8 cellular contexts compared by ENCODE assay signal in genomic region chr1:70509996-70510876, GRCh38.
DNase-seq lines count a peak whose midpoint lies in the region; ATAC-seq and TF ChIP-seq lines count a peak whose summit lies in the region.

No MANE protein-coding gene starts in this region.

- H3K27me3 Mint-ChIP-seq in endothelial cell (ENCODE audit: unreplicated experiment): no peaks in the 10 kb centered on the region

- no peaks in the 10 kb centered on the region for H3K9me3 ChIP-seq in RWPE2 (ENCODE audit: severe bottlenecking)

- ATAC-seq in RWPE2 (ENCODE audit: low read depth): peak; percentile 92

- no peak overlapping the region for H3K4me3 ChIP-seq in H7 (ENCODE audit: insufficient read depth, low read depth, low read length)
- no peak overlapping the region for H3K4me3 ChIP-seq in RWPE2 (ENCODE audit: severe bottlenecking)

- H3K27me3 ChIP-seq in H7 (ENCODE audit: control insufficient read depth, insufficient read depth, low read length) (no peaks in the 10 kb centered on the region), RWPE2 (ENCODE audit: insufficient read depth, poor library complexity, severe bottlenecking) (peaks cover 4% of the 10 kb centered on the region)

- no peak overlapping the region for H3K27ac Mint-ChIP-seq in endothelial cell (ENCODE audit: unreplicated experiment)

- H3K36me3 Mint-ChIP-seq in endothelial cell (ENCODE audit: low read depth, unreplicated experiment): no peaks in the 10 kb centered on the region

- H3K36me3 ChIP-seq in H7 (replicated peaks; ENCODE audit: control insufficient read depth, insufficient read depth, low read length) (no peaks in the 10 kb centered on the region), RWPE2 (ENCODE audit: low read depth) (no peaks in the 10 kb centered on the region)

- no peaks in the 10 kb centered on the region for H3K9me3 Mint-ChIP-seq in endothelial cell (ENCODE audit: unreplicated experiment)

- no peak overlapping the region for H3K27ac ChIP-seq in 22Rv1
- H3K27ac ChIP-seq in RWPE2 (ENCODE audit: poor library complexity, severe bottlenecking): no peak overlapping the region

- H3K4me1 Mint-ChIP-seq in endothelial cell (ENCODE audit: unreplicated experiment): peaks cover 5% of the 10 kb centered on the region

- TF ChIP-seq CTCF in 22Rv1 (IDR thresholded peaks at IDR 0.05) (peak; percentile 86), LNCAP (IDR thresholded peaks at IDR 0.05) (peak; percentile 66), RWPE2 (IDR thresholded peaks at IDR 0.05; ENCODE audit: poor library complexity, severe bottlenecking) (peak; percentile 83), endothelial cell (IDR thresholded peaks at IDR 0.05; ENCODE audit: unreplicated experiment) (peak; percentile 73)

- no peak overlapping the region for H3K4me3 Mint-ChIP-seq in endothelial cell (ENCODE audit: unreplicated experiment)

- DNase-seq in GM04504 (ENCODE audit: low read depth): peak; percentile 89
- DNase-seq in H7: peak; percentile 26
- no peak for DNase-seq in RWPE2 (ENCODE audit: low spot score)
- no peak for DNase-seq in endothelial cell (ENCODE audit: low spot score)
- DNase-seq in myocyte (ENCODE audit: low read depth): peak; percentile 80
- DNase-seq in stimulated activated CD4-positive, alpha-beta T cell treated with anti-CD3 and anti-CD28 coated beads, Interleukin-1b, Interleukin-23, amount 100 ng/mL, for 48 hours: no peak

- no peaks in the 10 kb centered on the region for H3K4me1 ChIP-seq in RWPE2 (ENCODE audit: insufficient read depth, poor library complexity, severe bottlenecking)

Comparison
In these comparisons a context has a peak if more than half of its experiments do, and no peak if none do; other contexts are left out.
1. DNase-seq: peak in GM04504 (single experiment), H7 (single experiment) and myocyte (single experiment); none in RWPE2 (single experiment), endothelial cell (single experiment) and stimulated activated CD4-positive, alpha-beta T cell treated with anti-CD3 and anti-CD28 coated beads, Interleukin-1b, Interleukin-23, amount 100 ng/mL, for 48 hours (single experiment).
2. Peak in every context shown above with its lines, with median percentiles within 50 percentile points of each other: CTCF ChIP-seq.